ENCODE assay signal across 16 cellular contexts in the genomic region with DNA sequence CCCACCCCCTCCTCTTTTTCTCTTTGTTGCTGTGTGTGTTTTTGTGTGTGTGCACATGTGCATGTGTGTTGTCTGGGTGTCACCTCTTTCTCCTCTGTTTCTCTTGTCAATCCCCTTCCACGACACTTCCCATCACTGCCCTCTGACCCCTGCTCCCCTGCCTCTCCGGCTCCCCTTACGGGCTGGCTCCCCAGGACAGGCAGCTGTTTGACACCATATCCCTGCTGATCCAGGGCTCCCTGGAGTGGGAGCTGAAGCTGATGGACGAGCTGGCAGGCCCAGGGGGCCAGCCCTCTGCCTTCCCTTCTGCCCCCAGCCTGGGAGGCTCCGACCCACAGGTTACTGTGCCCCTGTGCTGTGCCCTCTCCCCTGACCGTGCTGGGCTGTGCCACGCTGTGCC. TPM values are rescaled to one million over a fixed set of nuclear protein-coding genes. Genes with fewer than 3 reads are reported as not detected.
A peak's percentile ranks its signal among the peaks of the same experiment; 100 is the strongest.
DNase-seq lines count a peak whose midpoint lies in the region; ATAC-seq lines count a peak whose summit lies in the region.
"Had no signal": no experiment of that assay in that cellular context is flagged by ENCODE, and none has a peak within 500 bp of the region (broad histone marks: within the 10 kb centered on the region; RNA-seq: fewer than 3 reads in every experiment).

No MANE protein-coding gene starts in this region.

- no peaks in the 10 kb centered on the region for H3K36me3 ChIP-seq in mesodermal cell (ENCODE audit: control insufficient read depth, insufficient read depth, low read length)

- H3K36me3 Mint-ChIP-seq in activated CD4-positive, alpha-beta T cell treated with anti-CD3 and anti-CD28 coated beads, Interleukin-2, amount 10 ng/mL, durations not matched to agents 24 days and 14 days (ENCODE audit: low read depth), result no peaks in the 10 kb centered on the region

- no peak overlapping the region for H3K4me3 Mint-ChIP-seq in activated CD4-positive, alpha-beta T cell treated with anti-CD3 and anti-CD28 coated beads, Interleukin-2, amount 10 ng/mL, durations not matched to agents 24 days and 14 days

- 88% methylated on average over 7 of the region's 7 CpGs for WGBS in right cardiac atrium
- 64 to 70% methylated on average over 5 to 6 of the region's 7 CpGs for WGBS in mesodermal cell (ENCODE audit: insufficient coverage in 2 of 2), 2 experiments

- peaks cover 4% of the 10 kb centered on the region for H3K4me1 Mint-ChIP-seq in activated CD4-positive, alpha-beta T cell treated with anti-CD3 and anti-CD28 coated beads, Interleukin-2, amount 10 ng/mL, durations not matched to agents 24 days and 14 days

- intact Hi-C loops in right cardiac atrium (cut with DNase I), result loop anchor here in 1 of 4 donors (5.0 kb wide), 1 partner anchor 62 kb away; no protein-coding TSS in a partner anchor
- intact Hi-C loops in left ventricle myocardium superior (cut with micrococcal nuclease), result no loop called here
- intact Hi-C loops in activated CD4-positive, alpha-beta T cell treated with anti-CD3 and anti-CD28 coated beads, Interleukin-2, amount 10 ng/mL, durations not matched to agents 24 days and 14 days (cut with micrococcal nuclease), result no loop called here

- H3K4me3 ChIP-seq in right cardiac atrium (ENCODE audit: low read length) (no peak overlapping the region), mesodermal cell (ENCODE audit: extremely low read depth, insufficient read depth, low read length, poor library complexity, severe bottlenecking) (no peak overlapping the region)

- no peaks in the 10 kb centered on the region for H3K4me1 ChIP-seq in right cardiac atrium (ENCODE audit: control insufficient read depth, insufficient read depth, low read length)
- peaks cover 10% of the 10 kb centered on the region for H3K4me1 ChIP-seq in mesodermal cell (ENCODE audit: control insufficient read depth, insufficient read depth, low read length, poor library complexity, severe bottlenecking)

- DNase-seq in right cardiac atrium (peak in 2 of 3 donors; percentile 7 to 38), left ventricle myocardium superior (no peak), HT-29 (ENCODE audit: low spot score) (no peak), LoVo (ENCODE audit: low spot score) (no peak)
- no peak for DNase-seq in activated CD4-positive, alpha-beta T cell treated with anti-CD3 and anti-CD28 coated beads, Interleukin-2, amount 10 ng/mL, durations not matched to agents 24 days and 14 days
- DNase-seq: COR-L47, GF-D8, KBM-7, NCI-H1048, NCI-H146, NCI-H2081, NCI-H510A, SHP77 had no signal

- no peaks in the 10 kb centered on the region for H3K27me3 ChIP-seq in right cardiac atrium (ENCODE audit: control insufficient read depth, insufficient read depth)

- ATAC-seq in right cardiac atrium (no peak), left ventricle myocardium superior (no peak), HG02759 (IDR thresholded peaks at IDR 0.05; ENCODE audit: unreplicated experiment) (no peak)

- H3K27me3 Mint-ChIP-seq in activated CD4-positive, alpha-beta T cell treated with anti-CD3 and anti-CD28 coated beads, Interleukin-2, amount 10 ng/mL, durations not matched to agents 24 days and 14 days, result peaks cover 6% of the 10 kb centered on the region

- H3K9me3 Mint-ChIP-seq in activated CD4-positive, alpha-beta T cell treated with anti-CD3 and anti-CD28 coated beads, Interleukin-2, amount 10 ng/mL, durations not matched to agents 24 days and 14 days, result no peaks in the 10 kb centered on the region

- no peak overlapping the region for H3K27ac Mint-ChIP-seq in activated CD4-positive, alpha-beta T cell treated with anti-CD3 and anti-CD28 coated beads, Interleukin-2, amount 10 ng/mL, durations not matched to agents 24 days and 14 days

- H3K9me3 ChIP-seq in right cardiac atrium (ENCODE audit: control insufficient read depth, low read length), result no peaks in the 10 kb centered on the region
- H3K9me3 ChIP-seq in mesodermal cell (ENCODE audit: control insufficient read depth, low read length), result no peaks in the 10 kb centered on the region

- H3K27ac ChIP-seq in right cardiac atrium (ENCODE audit: low read length) (no peak overlapping the region), angular gyrus (ENCODE audit: low read depth, low read length) (peak overlapping the region; percentile 63), mesodermal cell (ENCODE audit: low read depth, low read length, severe bottlenecking) (peak overlapping the region; percentile 5)

RNA-seq across cellular contexts. Expression of gene ABCC3, which starts 15.2 kb away (rescaled TPM):
- total RNA-seq in right cardiac atrium (1 to 10 TPM; 1.2 to 5.9 (median 3.7) TPM), left ventricle myocardium superior (0.37 TPM)
- polyA plus RNA-seq in right cardiac atrium, result 1.4 TPM
- not detected for polyA plus RNA-seq in mesodermal cell (2013, experiment 1 of 2)
- 0.76 TPM for polyA plus RNA-seq in mesodermal cell (2013, experiment 2 of 2)
- total RNA-seq in HT-29 (2014; rRNA removed; shearing (Covaris generic)), result 286 and 313 TPM in 2 replicates
- not detected in 2 replicates for total RNA-seq in activated CD4-positive, alpha-beta T cell treated with anti-CD3 and anti-CD28 coated beads, Interleukin-2, amount 10 ng/mL, durations not matched to agents 24 days and 14 days

RNA-seq across cellular contexts. Expression of gene CACNA1G, which starts 59.0 kb away (rescaled TPM):
- total RNA-seq in right cardiac atrium (10 to 100 TPM in 1 of 4 donors, 1 to 10 TPM in 3; 4.4 to 14.8 (median 6.9) TPM), left ventricle myocardium superior (0.25 TPM)
- polyA plus RNA-seq in right cardiac atrium, result 4.3 TPM
- polyA plus RNA-seq in mesodermal cell (2013, experiment 1 of 2), result 3.4 TPM
- 2.1 TPM for polyA plus RNA-seq in mesodermal cell (2013, experiment 2 of 2)
- 0.05 and 0.57 TPM in 2 replicates for total RNA-seq in HT-29 (2014; rRNA removed; shearing (Covaris generic))
- total RNA-seq in activated CD4-positive, alpha-beta T cell treated with anti-CD3 and anti-CD28 coated beads, Interleukin-2, amount 10 ng/mL, durations not matched to agents 24 days and 14 days, result 0.07 TPM in 1 of 2 replicates, not detected in the other

Comparison
In these comparisons a context has a peak if more than half of its experiments do, and no peak if none do; other contexts are left out.
1. DNase-seq: peak in right cardiac atrium (2 of 3); none in left ventricle myocardium superior (single experiment), HT-29 (single experiment), activated CD4-positive, alpha-beta T cell treated with anti-CD3 and anti-CD28 coated beads, Interleukin-2, amount 10 ng/mL, durations not matched to agents 24 days and 14 days (single experiment) and LoVo (single experiment).
2. RNA of gene ABCC3, which starts 15.2 kb away (total RNA-seq): 286 to 313 TPM in HT-29; 1.2 to 5.9 TPM in right cardiac atrium, 0.37 TPM in left ventricle myocardium superior (single experiment) and not detected in activated CD4-positive, alpha-beta T cell treated with anti-CD3 and anti-CD28 coated beads, Interleukin-2, amount 10 ng/mL, durations not matched to agents 24 days and 14 days; every median in the first group is over 10 times any median in the second.